ENCODE assay signal across 25 cellular contexts in genomic region chr2:29146197-29146596, GRCh38.
"Had no signal": no experiment of that assay in that cellular context is flagged by ENCODE, and none has a peak within 500 bp of the region (broad histone marks: within the 10 kb centered on the region; RNA-seq: fewer than 3 reads in every experiment).

No MANE protein-coding gene starts in this region.

- H3K4me2 ChIP-seq: SK-N-SH had no signal

- H3K9me3 ChIP-seq: adrenal gland, body of pancreas, breast epithelium, SJSA1, SK-N-SH had no signal

- H3K27me3 ChIP-seq: adrenal gland, body of pancreas, breast epithelium, SJSA1 had no signal

- H3K27ac ChIP-seq: adrenal gland, body of pancreas, breast epithelium, SJSA1 had no signal

- ATAC-seq: activated CD8-positive, alpha-beta T cell treated with anti-CD3 and anti-CD28 coated beads for 36 hours; activated naive CD4-positive, alpha-beta T cell treated with anti-CD3 and anti-CD28 coated beads, Interleukin-2, amount 50 U/mL, for 72 hours; activated T-cell treated with anti-CD3 and anti-CD28 coated beads, Interleukin-2, amount 50 U/mL, for 4 hours; body of pancreas had no signal

- H3K4me1 ChIP-seq: adrenal gland, body of pancreas, breast epithelium, SJSA1 had no signal

- FAIRE-seq: astrocyte, TTC549 had no signal

- H3K9me2 ChIP-seq: SK-N-SH had no signal

- DNase-seq: activated CD4-positive, alpha-beta T cell treated with anti-CD3 and anti-CD28 coated beads, Interleukin-2, amount 10 ng/mL, durations not matched to agents 24 days and 14 days; activated CD4-positive, alpha-beta T cell treated with anti-CD3 and anti-CD28 coated beads, Interleukin-2, amount 50 U/mL, for 4 hours; activated CD8-positive, alpha-beta T cell treated with anti-CD3 and anti-CD28 coated beads for 36 hours; activated gamma-delta T cell treated with Interleukin-2 at 50 U/mL for 16 hours; activated naive CD4-positive, alpha-beta T cell treated with anti-CD3 and anti-CD28 coated beads for 36 hours; activated T-cell treated with anti-CD3 and anti-CD28 coated beads, Interleukin-2, amount 50 U/mL, for 4 hours; adrenal gland; body of pancreas; MM.1S; MV-4-11; NCI-H1092; NCI-H1436 treated with DMSO at 0.1 percent for 48 hours; NCI-H1694 treated with DMSO at 0.1 percent for 48 hours; NCI-H2029; NCI-H345; NCI-H524 treated with DMSO at 0.1 percent for 48 hours; NCI-H748 treated with DMSO at 0.1 percent for 48 hours; NK-92 treated with Interleukin-12 subunit alpha and Interleukin-12 subunit beta, amount 100 ng/mL, for 24 hours; SHP77; SK-N-SH had no signal

- H3K4me3 ChIP-seq: adrenal gland, body of pancreas, breast epithelium, SJSA1 had no signal

- H3K36me3 ChIP-seq: adrenal gland had no signal
